In genomic region chr15:53962646-53963561, GRCh38 we compare ENCODE assay signal across 8 cellular contexts. TPM values are rescaled to one million over a fixed set of nuclear protein-coding genes. Genes with fewer than 3 reads are reported as not detected.
DNase-seq lines count a peak whose midpoint lies in the region; ATAC-seq and TF ChIP-seq lines count a peak whose summit lies in the region.

No MANE protein-coding gene starts in this region.

- ATAC-seq in GM21529 (IDR thresholded peaks at IDR 0.05; ENCODE audit: unreplicated experiment) = no peak

- H3K79me2 ChIP-seq in OCI-LY3 (ENCODE audit: low read length) = no peaks in the 10 kb centered on the region

- TF ChIP-seq POLR2A in lower leg skin (IDR thresholded peaks at IDR 0.05) = no peak

- H2AFZ ChIP-seq in OCI-LY3 (ENCODE audit: low read depth, low read length) (no peak overlapping the region), mesenchymal stem cell (ENCODE audit: low read depth, low read length) (no peak overlapping the region)

- DNase-seq in cardiac muscle cell (ENCODE audit: low read depth in 1 of 2, low spot score in 1 of 2) = peak; percentile 25 to 56
- DNase-seq in right atrium auricular region (ENCODE audit: low spot score) = no peak
- peak; percentile 49 for DNase-seq in endothelial cell (ENCODE audit: low spot score)
- peak in 6 of 10 donors; percentile 19 to 78 (median 41) for DNase-seq in posterior cingulate gyrus
- no peak for DNase-seq in mesenchymal stem cell
- DNase-seq in lower leg skin (ENCODE audit: low spot score in 2 of 2) = no peak

- H3K4me1 ChIP-seq in cardiac muscle cell (ENCODE audit: low read depth) (no peaks in the 10 kb centered on the region), right atrium auricular region (no peaks in the 10 kb centered on the region), OCI-LY3 (ENCODE audit: low read length) (no peaks in the 10 kb centered on the region), mesenchymal stem cell (ENCODE audit: control insufficient read depth, insufficient read depth, low read depth, low read length) (no peaks in the 10 kb centered on the region)

- H3K27me3 Mint-ChIP-seq in endothelial cell (ENCODE audit: unreplicated experiment) = no peaks in the 10 kb centered on the region

- H3K79me1 ChIP-seq in mesenchymal stem cell (replicated peaks; ENCODE audit: low read length, poor library complexity, severe bottlenecking) = no peaks in the 10 kb centered on the region

- no peak overlapping the region for H3K4me3 Mint-ChIP-seq in endothelial cell (ENCODE audit: unreplicated experiment)

- no peak overlapping the region for H2AK5ac ChIP-seq in mesenchymal stem cell (ENCODE audit: low read length, severe bottlenecking)

- no peak overlapping the region for H4K8ac ChIP-seq in mesenchymal stem cell (ENCODE audit: low read length)

- H3K4ac ChIP-seq in mesenchymal stem cell (ENCODE audit: low read depth in 1 of 2, low read length in 2 of 2) = no peak overlapping the region

- no peak overlapping the region for H4K91ac ChIP-seq in mesenchymal stem cell (ENCODE audit: low read length)

- no peaks in the 10 kb centered on the region for H3K36me3 Mint-ChIP-seq in endothelial cell (ENCODE audit: low read depth, unreplicated experiment)

- H3K4me1 Mint-ChIP-seq in endothelial cell (ENCODE audit: unreplicated experiment) = no peaks in the 10 kb centered on the region

- no peak overlapping the region for H3K23ac ChIP-seq in mesenchymal stem cell (ENCODE audit: low read length in 2 of 2)

- no peak overlapping the region for H3K27ac ChIP-seq in cardiac muscle cell
- H3K27ac ChIP-seq in right atrium auricular region = no peak overlapping the region
- H3K27ac ChIP-seq in OCI-LY3 (ENCODE audit: low read length) = no peak overlapping the region
- no peak overlapping the region for H3K27ac ChIP-seq in mesenchymal stem cell (ENCODE audit: low read length, poor library complexity, severe bottlenecking)

- intact Hi-C loops in posterior cingulate gyrus (cut with DNase I) (loop anchor here (2.0 kb wide), 2 partner anchors 1146 to 1206 kb away; no protein-coding TSS in a partner anchor), lower leg skin (cut with DNase I; ENCODE audit: low total_unique reads) (no loop called here)

- H3K18ac ChIP-seq in mesenchymal stem cell (ENCODE audit: low read depth in 1 of 2, low read length in 2 of 2) = no peak overlapping the region

- H2BK5ac ChIP-seq in mesenchymal stem cell (ENCODE audit: low read depth, low read length, poor library complexity, severe bottlenecking) = no peak overlapping the region

- no peak overlapping the region for H2BK120ac ChIP-seq in mesenchymal stem cell (ENCODE audit: low read depth, low read length)

- TF ChIP-seq CTCF in cardiac muscle cell (IDR thresholded peaks at IDR 0.05; ENCODE audit: low read depth, low read length) (peak; percentile 40), right atrium auricular region (IDR thresholded peaks at IDR 0.05) (peak in 1 of 2 donors; percentile 63), OCI-LY3 (IDR thresholded peaks at IDR 0.05; ENCODE audit: low read depth, low read length) (peak; percentile 78), endothelial cell (IDR thresholded peaks at IDR 0.05; ENCODE audit: unreplicated experiment) (peak; percentile 66), lower leg skin (IDR thresholded peaks at IDR 0.05) (no peak)

- H4K20me1 ChIP-seq in OCI-LY3 (ENCODE audit: insufficient read depth, low read length) = no peaks in the 10 kb centered on the region

- H3K4me2 ChIP-seq in OCI-LY3 (ENCODE audit: low read length) (no peak overlapping the region), mesenchymal stem cell (ENCODE audit: low read length, poor library complexity, severe bottlenecking) (no peak overlapping the region)

- no peak overlapping the region for H3K4me3 ChIP-seq in cardiac muscle cell
- H3K4me3 ChIP-seq in right atrium auricular region = no peak overlapping the region
- no peak overlapping the region for H3K4me3 ChIP-seq in OCI-LY3 (ENCODE audit: low read length)
- H3K4me3 ChIP-seq in mesenchymal stem cell (ENCODE audit: insufficient read depth in 1 of 2, low read depth in 1 of 2, low read length in 2 of 2) = no peak overlapping the region
- H3K4me3 ChIP-seq in lower leg skin (ENCODE audit: low read depth, poor library complexity, severe bottlenecking) = no peak overlapping the region

- H3K9me3 ChIP-seq in cardiac muscle cell (ENCODE audit: low read depth) (no peaks in the 10 kb centered on the region), right atrium auricular region (no peaks in the 10 kb centered on the region), OCI-LY3 (ENCODE audit: insufficient read depth, low read length) (no peaks in the 10 kb centered on the region), mesenchymal stem cell (ENCODE audit: control insufficient read depth, low read length) (no peaks in the 10 kb centered on the region)

- 75% methylated on average over 1 of the region's 4 CpGs for WGBS in mesenchymal stem cell
- 27 to 28% methylated on average over 4 of the region's 4 CpGs for WGBS in lower leg skin, 2 donors

- no peak overlapping the region for H2BK12ac ChIP-seq in mesenchymal stem cell (ENCODE audit: low read length in 2 of 2)

- H3K9me3 Mint-ChIP-seq in endothelial cell (ENCODE audit: unreplicated experiment) = no peaks in the 10 kb centered on the region

- H3K27me3 ChIP-seq in cardiac muscle cell = no peaks in the 10 kb centered on the region
- H3K27me3 ChIP-seq in right atrium auricular region = no peaks in the 10 kb centered on the region
- H3K27me3 ChIP-seq in OCI-LY3 (ENCODE audit: low read depth, low read length) = 0 out of 2 replicates have a peak, but pooled peaks cover 3% of the 10 kb centered on the region
- H3K27me3 ChIP-seq in mesenchymal stem cell (ENCODE audit: control insufficient read depth in 1 of 2, insufficient read depth in 1 of 2, low read length in 2 of 2) = no peaks in the 10 kb centered on the region

- no peak overlapping the region for H2BK15ac ChIP-seq in mesenchymal stem cell (ENCODE audit: low read depth, poor library complexity, severe bottlenecking)

- H3K27ac Mint-ChIP-seq in endothelial cell (ENCODE audit: unreplicated experiment) = no peak overlapping the region

- H3K9ac ChIP-seq in OCI-LY3 (ENCODE audit: low read length) = no peak overlapping the region
- H3K9ac ChIP-seq in mesenchymal stem cell (ENCODE audit: low read length) = no peak overlapping the region

- H3K14ac ChIP-seq in mesenchymal stem cell (ENCODE audit: low read length in 2 of 2) = no peak overlapping the region

- H3K36me3 ChIP-seq in cardiac muscle cell (no peaks in the 10 kb centered on the region), right atrium auricular region (no peaks in the 10 kb centered on the region), OCI-LY3 (replicated peaks; ENCODE audit: low read depth, low read length) (no peaks in the 10 kb centered on the region), mesenchymal stem cell (ENCODE audit: control insufficient read depth in 1 of 2, insufficient read depth in 2 of 2, low read depth in 1 of 2, low read length in 2 of 2) (no peaks in the 10 kb centered on the region)

RNA-seq across cellular contexts. Expression of gene UNC13C, which starts 15.3 kb away (rescaled TPM):
- under 0.01 TPM in 1 of 2 replicates, not detected in the other for total RNA-seq in cardiac muscle cell
- 0.06 TPM in 1 of 2 replicates, not detected in the other for polyA plus RNA-seq in cardiac muscle cell
- total RNA-seq in right atrium auricular region = under 1 TPM; 0.19 to 0.31 TPM
- 0.08 TPM for total RNA-seq in endothelial cell (ENCODE audit: unreplicated experiment)
- not detected for polyA plus RNA-seq in mesenchymal stem cell (2013, experiment 1 of 2)
- not detected for polyA plus RNA-seq in mesenchymal stem cell (2013, experiment 2 of 2)
- under 1 TPM; 0.08 to 0.84 (median 0.18) TPM for total RNA-seq in lower leg skin

Comparison
In these comparisons a context has a peak if more than half of its experiments do, and no peak if none do; other contexts are left out.
1. DNase-seq: peak in cardiac muscle cell (2 of 2), endothelial cell (single experiment) and posterior cingulate gyrus (6 of 10); none in right atrium auricular region (single experiment), mesenchymal stem cell (single experiment) and lower leg skin (0 of 2).
2. CTCF ChIP-seq: peak in cardiac muscle cell (single experiment), OCI-LY3 (single experiment) and endothelial cell (single experiment); none in lower leg skin (0 of 3).